Comparison of ENCODE assay signal across 8 cellular contexts in the genomic region with DNA sequence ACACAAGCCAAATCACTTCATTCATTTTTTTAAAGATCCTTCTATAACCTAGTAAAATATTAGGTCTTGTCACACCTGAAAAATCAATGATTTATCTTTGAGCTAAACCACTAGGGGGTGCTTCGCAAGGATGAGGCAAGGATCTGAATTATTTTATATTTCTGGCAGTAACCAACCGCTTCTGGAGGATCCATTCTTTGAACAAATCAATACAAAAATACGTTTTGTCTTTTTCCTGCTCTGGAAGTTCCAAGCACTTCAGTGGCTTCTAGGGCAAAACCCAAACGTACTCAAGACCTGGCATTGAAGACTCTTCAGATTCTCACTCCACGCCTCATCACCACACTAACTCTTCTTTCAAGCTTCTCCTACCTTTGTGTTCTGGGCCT. TPM values are rescaled to one million over a fixed set of nuclear protein-coding genes. Genes with fewer than 3 reads are reported as not detected.
DNase-seq lines count a peak whose midpoint lies in the region; ATAC-seq and TF ChIP-seq lines count a peak whose summit lies in the region.

No MANE protein-coding gene starts in this region.

- peaks cover 2% of the 10 kb centered on the region for H3K4me1 ChIP-seq in fibroblast of lung (ENCODE audit: control insufficient read depth, extremely low read depth, insufficient read depth, low read length)

- H3K9me3 Mint-ChIP-seq in neural crest cell: no peaks in the 10 kb centered on the region

- H3K9ac ChIP-seq in fibroblast of lung (ENCODE audit: insufficient read depth, low read length): peak overlapping the region; percentile 75

- H3K27ac ChIP-seq in VCaP: peak overlapping the region; percentile 94
- peak overlapping the region; percentile 94 for H3K27ac ChIP-seq in fibroblast of lung (ENCODE audit: insufficient read depth, low read length)

- H3K27me3 Mint-ChIP-seq in neural crest cell (ENCODE audit: low read depth): peaks cover 32% of the 10 kb centered on the region

- no peaks in the 10 kb centered on the region for H3K36me3 Mint-ChIP-seq in neural crest cell (ENCODE audit: low read depth)

- peak overlapping the region; percentile 94 for H3K4me3 Mint-ChIP-seq in neural crest cell

- peaks cover 13% of the 10 kb centered on the region for H3K4me1 Mint-ChIP-seq in neural crest cell

- H3K4me3 ChIP-seq in LNCaP clone FGC (ENCODE audit: low read depth, low read length) (peak overlapping the region; percentile 77), fibroblast of lung (replicated peaks in 1 of 4; ENCODE audit: control extremely low read depth in 1 of 4, insufficient read depth in 1 of 4, low read depth in 3 of 4, low read length in 4 of 4) (peak overlapping the region; percentile 80 to 99 (median 90))

- H3K36me3 ChIP-seq in fibroblast of lung (ENCODE audit: control insufficient read depth, insufficient read depth, low read length): no peaks in the 10 kb centered on the region

- no peaks in the 10 kb centered on the region for H4K20me1 ChIP-seq in fibroblast of lung (ENCODE audit: control insufficient read depth, extremely low read depth, insufficient read depth, low read length)

- H3K27ac Mint-ChIP-seq in neural crest cell (ENCODE audit: unreplicated experiment): peak overlapping the region; percentile 99

- H3K79me2 ChIP-seq in fibroblast of lung (ENCODE audit: control insufficient read depth, insufficient read depth, low read length): peaks cover 28% of the 10 kb centered on the region

- peak; percentile 43 for TF ChIP-seq CTCF in LNCaP clone FGC (IDR thresholded peaks at IDR 0.05; ENCODE audit: control insufficient read depth, extremely low read depth, insufficient read depth)
- peak; percentile 77 for TF ChIP-seq CTCF in VCaP (conservative IDR thresholded peaks at IDR 0.05)
- peak; percentile 52 to 56 for TF ChIP-seq CTCF in fibroblast of lung (conservative IDR thresholded peaks at IDR 0.05 in 1 of 2, IDR thresholded peaks at IDR 0.05 in 1 of 2; ENCODE audit: low read depth in 1 of 2, low read length in 2 of 2)
- peak; percentile 85 for TF ChIP-seq CTCF in neural crest cell (conservative IDR thresholded peaks at IDR 0.05)

- ATAC-seq in GM21360 (IDR thresholded peaks at IDR 0.05; ENCODE audit: unreplicated experiment): peak; percentile 18

- no peaks in the 10 kb centered on the region for H3K9me3 ChIP-seq in fibroblast of lung (ENCODE audit: control insufficient read depth, insufficient read depth, low read depth, low read length)

- no peaks in the 10 kb centered on the region for H3K27me3 ChIP-seq in fibroblast of lung (ENCODE audit: control insufficient read depth, insufficient read depth, low read length)

- peak overlapping the region; percentile 92 for H3K4me2 ChIP-seq in fibroblast of lung (ENCODE audit: extremely low read depth, insufficient read depth, low read length)

- H2AFZ ChIP-seq in fibroblast of lung (ENCODE audit: low read length): peak overlapping the region; percentile 6

- peak; percentile 20 for DNase-seq in DMS114 treated with DMSO at 0.1 percent for 48 hours (lab: John Stamatoyannopoulos, UW; ENCODE audit: unreplicated experiment)
- peak; percentile 28 for DNase-seq in LNCaP clone FGC (ENCODE audit: low read depth)
- DNase-seq in fibroblast of lung (ENCODE audit: low read depth in 2 of 2): peak; percentile 37 to 58
- no peak for DNase-seq in neural crest cell (ENCODE audit: low read depth, low spot score)
- DNase-seq in effector CD8-positive, alpha-beta T cell (lab: John Stamatoyannopoulos, UW): no peak
- DNase-seq in NCI-H446 (lab: John Stamatoyannopoulos, UW): no peak

RNA-seq across cellular contexts. Expression of gene LSG1, which starts 0.5 kb away (rescaled TPM):
- total RNA-seq in fibroblast of lung: 34.7 and 35.3 TPM in 2 replicates
- 27.6 and 34.9 TPM in 2 replicates for polyA plus RNA-seq in fibroblast of lung
- polyA plus RNA-seq in fibroblast of lung (2012): 16.4 and 22.6 TPM in 2 replicates
- 22.6 and 55.8 TPM in 2 replicates for polyA minus RNA-seq in fibroblast of lung (ENCODE audit: low replicate concordance)
- 45.0 and 45.5 TPM in 2 replicates for total RNA-seq in neural crest cell

RNA-seq across cellular contexts. Expression of gene FAM43A, which starts 14.2 kb away (rescaled TPM):
- 7.2 and 8.8 TPM in 2 replicates for total RNA-seq in fibroblast of lung
- 3.2 and 6.7 TPM in 2 replicates for polyA plus RNA-seq in fibroblast of lung
- polyA plus RNA-seq in fibroblast of lung (2012): 5.0 and 11.2 TPM in 2 replicates
- polyA minus RNA-seq in fibroblast of lung (ENCODE audit: low replicate concordance): 0.51 and 1.6 TPM in 2 replicates
- total RNA-seq in neural crest cell: 1.4 TPM in 2 replicates

RNA-seq across cellular contexts. Expression of gene TMEM44, which starts 38.3 kb away (rescaled TPM):
- 9.2 and 14.9 TPM in 2 replicates for total RNA-seq in fibroblast of lung
- polyA plus RNA-seq in fibroblast of lung: 10.8 and 11.0 TPM in 2 replicates
- polyA plus RNA-seq in fibroblast of lung (2012): 12.3 and 13.5 TPM in 2 replicates
- polyA minus RNA-seq in fibroblast of lung (ENCODE audit: low replicate concordance): 12.5 and 14.9 TPM in 2 replicates
- 37.3 and 43.8 TPM in 2 replicates for total RNA-seq in neural crest cell

Comparison
In these comparisons a context has a peak if more than half of its experiments do, and no peak if none do; other contexts are left out.
1. DNase-seq: peak in DMS114 treated with DMSO at 0.1 percent for 48 hours (single experiment), LNCaP clone FGC (single experiment) and fibroblast of lung (2 of 2); none in neural crest cell (single experiment), effector CD8-positive, alpha-beta T cell (single experiment) and NCI-H446 (0 of 2).
2. Peak in every context shown above with its lines, with median percentiles within 50 percentile points of each other: CTCF ChIP-seq.